8 cellular contexts compared by ENCODE assay signal in genomic region chr7:143008007-143008901, GRCh38. TPM values are rescaled to one million over a fixed set of nuclear protein-coding genes. Genes with fewer than 3 reads are reported as not detected.
DNase-seq lines count a peak whose midpoint lies in the region; ATAC-seq and TF ChIP-seq lines count a peak whose summit lies in the region.

No MANE protein-coding gene starts in this region.

- peaks cover 2% of the 10 kb centered on the region for H3K36me3 Mint-ChIP-seq in neural crest cell (ENCODE audit: low read depth)

- no peak overlapping the region for H3K27ac ChIP-seq in substantia nigra (ENCODE audit: low read depth, low read length, poor library complexity, severe bottlenecking)

- no peak overlapping the region for H3K27ac Mint-ChIP-seq in neural crest cell (ENCODE audit: unreplicated experiment)

- TF ChIP-seq CTCF in fibroblast of mammary gland (conservative IDR thresholded peaks at IDR 0.05; ENCODE audit: control insufficient read depth, insufficient read depth, low read depth, low read length) (peak; percentile 97), neural crest cell (conservative IDR thresholded peaks at IDR 0.05) (peak; percentile 96)

- H3K4me3 ChIP-seq in fibroblast of mammary gland (ENCODE audit: control insufficient read depth, low read depth, low read length) = no peak overlapping the region

- DNase-seq in DMS153 treated with DMSO at 0.1 percent for 48 hours (lab: John Stamatoyannopoulos, UW; ENCODE audit: unreplicated experiment) (peak; percentile 59), OCI-M2 (lab: John Stamatoyannopoulos, UW; ENCODE audit: unreplicated experiment) (peak; percentile 29), fibroblast of mammary gland (ENCODE audit: low read depth) (peak; percentile 67), neural crest cell (ENCODE audit: low read depth, low spot score) (peak; percentile 89), substantia nigra (lab: John Stamatoyannopoulos, UW) (peak in 48 of 49 donors; percentile 4 to 81 (median 62))
- peak; percentile 89 to 91 for DNase-seq in activated T-cell treated with anti-CD3 and anti-CD28 coated beads, Interleukin-2, amount 50 U/mL, for 48 hours

- H3K4me1 Mint-ChIP-seq in neural crest cell = peaks cover 4% of the 10 kb centered on the region

- ATAC-seq in GM21360 (IDR thresholded peaks at IDR 0.05; ENCODE audit: unreplicated experiment) = peak; percentile 91
- ATAC-seq in HG03571 (IDR thresholded peaks at IDR 0.05; ENCODE audit: unreplicated experiment) = peak; percentile 90

- H3K9me3 Mint-ChIP-seq in neural crest cell = peaks cover 2% of the 10 kb centered on the region

- H3K27me3 Mint-ChIP-seq in neural crest cell (ENCODE audit: low read depth) = peaks cover 7% of the 10 kb centered on the region

- H3K4me3 Mint-ChIP-seq in neural crest cell = no peak overlapping the region

RNA-seq across cellular contexts. Expression of gene OR9A2, which starts 18.7 kb away (rescaled TPM):
- not detected in 2 replicates for total RNA-seq in neural crest cell

RNA-seq across cellular contexts. Expression of gene OR6V1, which starts 43.9 kb away (rescaled TPM):
- not detected in 2 replicates for total RNA-seq in neural crest cell

RNA-seq across cellular contexts. Expression of gene KEL, which starts 46.1 kb away (rescaled TPM):
- 1.4 and 1.7 TPM in 2 replicates for total RNA-seq in neural crest cell

Comparison
In these comparisons a context has a peak if more than half of its experiments do, and no peak if none do; other contexts are left out.
1. DNase-seq: peak in every context shown above with its lines; median percentile 90 in activated T-cell treated with anti-CD3 and anti-CD28 coated beads, Interleukin-2, amount 50 U/mL, for 48 hours; 89 in neural crest cell; 67 in fibroblast of mammary gland; 62 in substantia nigra; 59 in DMS153 treated with DMSO at 0.1 percent for 48 hours; 29 in OCI-M2.